Comparison of ENCODE assay signal across 18 cellular contexts in the genomic region with DNA sequence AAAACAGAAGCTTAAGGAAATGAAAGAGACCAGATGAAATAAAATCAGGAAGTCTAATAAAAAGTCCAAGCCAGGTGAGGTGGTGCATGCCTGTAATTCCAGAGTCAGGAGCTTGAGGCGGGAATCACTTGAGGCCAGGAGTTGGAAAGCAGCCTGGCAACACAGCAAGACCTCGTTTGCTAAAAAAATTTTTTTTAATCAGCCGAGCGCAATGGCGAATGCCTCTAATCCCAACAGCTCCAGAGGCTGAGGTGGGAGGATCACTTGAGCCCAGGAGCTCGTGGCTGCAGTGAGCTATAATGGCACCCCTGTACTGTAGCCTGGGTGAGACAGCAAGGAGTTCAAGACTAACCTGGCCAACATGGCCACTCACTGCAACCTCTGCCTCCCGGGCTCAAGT. TPM values are rescaled to one million over a fixed set of nuclear protein-coding genes. Genes with fewer than 3 reads are reported as not detected.
A peak's percentile ranks its signal among the peaks of the same experiment; 100 is the strongest.
DNase-seq lines count a peak whose midpoint lies in the region; TF ChIP-seq lines count a peak whose summit lies in the region.
"Had no signal": no experiment of that assay in that cellular context is flagged by ENCODE, and none has a peak within 500 bp of the region (broad histone marks: within the 10 kb centered on the region; RNA-seq: fewer than 3 reads in every experiment).

No MANE protein-coding gene starts in this region.

- H3K27me3 ChIP-seq in hepatocyte (no peaks in the 10 kb centered on the region), osteoblast (ENCODE audit: insufficient read depth, low read length) (no peaks in the 10 kb centered on the region)
- H3K27me3 ChIP-seq: BLaER1 treated with 17β-estradiol and CSF1 and Interleukin-3, amounts not matched to agents 10 nM and 100 nM; gastroesophageal sphincter; spleen; tibial nerve had no signal

- H3K36me3 ChIP-seq in hepatocyte (replicated peaks; ENCODE audit: insufficient read depth, low read depth) (no peaks in the 10 kb centered on the region), osteoblast (ENCODE audit: insufficient read depth, low read length) (no peaks in the 10 kb centered on the region)
- H3K36me3 ChIP-seq: gastroesophageal sphincter, tibial nerve had no signal

- peak overlapping the region; percentile 15 for H3K27ac ChIP-seq in hepatocyte
- H3K27ac ChIP-seq in osteoblast (ENCODE audit: low read depth, low read length): peak overlapping the region; percentile 8
- H3K27ac ChIP-seq: BLaER1 treated with 17β-estradiol and CSF1 and Interleukin-3, amounts not matched to agents 10 nM and 100 nM; gastroesophageal sphincter; parathyroid adenoma; spleen had no signal

- H3K4me3 ChIP-seq in hepatocyte (no peak overlapping the region), osteoblast (ENCODE audit: insufficient read depth, low read length) (no peak overlapping the region)
- H3K4me3 ChIP-seq: BLaER1 treated with 17β-estradiol and CSF1 and Interleukin-3, amounts not matched to agents 10 nM and 100 nM; gastroesophageal sphincter; GM12878; spleen; tibial nerve had no signal

- H3K9me3 ChIP-seq in hepatocyte (ENCODE audit: low read depth): no peaks in the 10 kb centered on the region
- no peaks in the 10 kb centered on the region for H3K9me3 ChIP-seq in osteoblast (ENCODE audit: low read depth, low read length)
- H3K9me3 ChIP-seq: BLaER1 treated with 17β-estradiol and CSF1 and Interleukin-3, amounts not matched to agents 10 nM and 100 nM; gastroesophageal sphincter; spleen; tibial nerve had no signal

- DNase-seq in LoVo (ENCODE audit: low spot score): peak; percentile 14
- DNase-seq in astrocyte of the hippocampus (ENCODE audit: low read depth, low spot score): peak; percentile 33
- no peak for DNase-seq in hepatocyte (ENCODE audit: low spot score)
- DNase-seq in osteoblast (ENCODE audit: insufficient read length, low spot score, missing footprints): no peak
- no peak for DNase-seq in NCI-H2107 treated with DMSO at 0.1 percent for 48 hours (lab: John Stamatoyannopoulos, UW; ENCODE audit: unreplicated experiment)
- no peak for DNase-seq in OCI-M1 (lab: John Stamatoyannopoulos, UW)
- no peak for DNase-seq in NCI-H446 treated with DMSO at 0.1 percent for 48 hours (lab: John Stamatoyannopoulos, UW)
- DNase-seq: activated CD4-positive, alpha-beta T cell treated with anti-CD3 and anti-CD28 coated beads, Interleukin-2, amount 50 U/mL, for 48 hours; activated CD8-positive, alpha-beta memory T cell treated with anti-CD3 and anti-CD28 coated beads, Interleukin-2, amount 50 U/mL, for 48 hours; NCI-H1092 treated with DMSO at 0.1 percent for 48 hours; NCI-H1930; spleen; T-helper 1 cell had no signal

- peaks cover 86% of the 10 kb centered on the region for H4K20me1 ChIP-seq in hepatocyte (ENCODE audit: insufficient read depth, poor library complexity, severe bottlenecking)
- peaks cover 79% of the 10 kb centered on the region for H4K20me1 ChIP-seq in osteoblast (ENCODE audit: insufficient read depth, low read length)

- TF ChIP-seq CTCF in hepatocyte (IDR thresholded peaks at IDR 0.05; ENCODE audit: poor library complexity) (no peak), osteoblast (IDR thresholded peaks at IDR 0.05; ENCODE audit: extremely low read depth, low read depth, low read length) (no peak)

- H3K9me2 ChIP-seq in hepatocyte (replicated peaks; ENCODE audit: insufficient read depth): no peaks in the 10 kb centered on the region

- H3K79me2 ChIP-seq in hepatocyte (peaks cover 97% of the 10 kb centered on the region), osteoblast (ENCODE audit: insufficient read depth, low read length) (peaks cover 97% of the 10 kb centered on the region)

- 86% methylated on average over 7 of the region's 7 CpGs for WGBS in hepatocyte (ENCODE audit: low lambda C conversion rate, missing lambda C conversion rate)

- no peak overlapping the region for H3K4me2 ChIP-seq in hepatocyte
- H3K4me2 ChIP-seq in osteoblast (ENCODE audit: insufficient read depth, low read length): no peak overlapping the region

- H3K4me1 ChIP-seq in hepatocyte (ENCODE audit: insufficient read depth) (peaks cover 25% of the 10 kb centered on the region), osteoblast (ENCODE audit: insufficient read depth, low read length) (peaks cover 9% of the 10 kb centered on the region)
- H3K4me1 ChIP-seq: parathyroid adenoma had no signal

- H2AFZ ChIP-seq in hepatocyte: no peak overlapping the region
- H2AFZ ChIP-seq in osteoblast (ENCODE audit: low read length): no peak overlapping the region
- H2AFZ ChIP-seq: parathyroid adenoma had no signal

RNA-seq across cellular contexts. Expression of gene RAB6A, which starts 8.0 kb away (rescaled TPM):
- total RNA-seq in hepatocyte (99.5 and 103 TPM in 2 replicates), osteoblast (145 and 157 TPM in 2 replicates)
- 83.8 and 85.8 TPM in 2 replicates for polyA plus RNA-seq in hepatocyte

RNA-seq across cellular contexts. Expression of gene MRPL48, which starts 34.8 kb away (rescaled TPM):
- total RNA-seq in hepatocyte (25.9 and 28.5 TPM in 2 replicates), osteoblast (14.5 and 19.7 TPM in 2 replicates)
- 34.9 and 59.1 TPM in 2 replicates for polyA plus RNA-seq in hepatocyte

Comparison
In these comparisons a context has a peak if more than half of its experiments do, and no peak if none do; other contexts are left out.
1. DNase-seq: peak in LoVo (single experiment) and astrocyte of the hippocampus (single experiment); none in hepatocyte (single experiment), osteoblast (single experiment), NCI-H2107 treated with DMSO at 0.1 percent for 48 hours (single experiment), OCI-M1 (single experiment) and NCI-H446 treated with DMSO at 0.1 percent for 48 hours (single experiment).